Comparison of ENCODE assay signal across 8 cellular contexts in genomic region chr2:117835990-117836760, GRCh38. TPM values are rescaled to one million over a fixed set of nuclear protein-coding genes. Genes with fewer than 3 reads are reported as not detected.
A peak's percentile ranks its signal among the peaks of the same experiment; 100 is the strongest.
DNase-seq lines count a peak whose midpoint lies in the region; TF ChIP-seq lines count a peak whose summit lies in the region.

No MANE protein-coding gene starts in this region.

- DNase-seq in GM23248 = peak; percentile 96
- DNase-seq in MG63 = peak; percentile 87
- peak; percentile 35 to 36 for DNase-seq in activated CD4-positive, alpha-beta T cell treated with anti-CD3 and anti-CD28 coated beads for 4 hours
- DNase-seq in cortex of kidney (lab: John Stamatoyannopoulos, UW) = peak; percentile 8
- DNase-seq in left kidney (ENCODE audit: low read depth, low spot score) = peak; percentile 92
- peak; percentile 59 for DNase-seq in stimulated activated CD4-positive, alpha-beta T cell treated with anti-CD3 and anti-CD28 coated beads, Interleukin-1b, Interleukin-23, amount 100 ng/mL, for 48 hours
- DNase-seq in GM19240 (ENCODE audit: insufficient read length, low spot score) = no peak

- H3K27ac ChIP-seq in DOHH2 (ENCODE audit: low read depth, low read length) = no peak overlapping the region
- H3K27ac ChIP-seq in GM23248 = no peak overlapping the region

- H3K4me3 ChIP-seq in DOHH2 (ENCODE audit: low read length) (no peak overlapping the region), GM23248 (peak overlapping the region; percentile 67), MG63 (no peak overlapping the region)

- H3K27me3 ChIP-seq in DOHH2 (ENCODE audit: control insufficient read depth, low read length) (no peaks in the 10 kb centered on the region), GM23248 (replicated peaks; ENCODE audit: insufficient read depth) (no peaks in the 10 kb centered on the region), MG63 (no peaks in the 10 kb centered on the region)

- H3K9me3 ChIP-seq in DOHH2 (ENCODE audit: control insufficient read depth, insufficient read depth, low read length) (no peaks in the 10 kb centered on the region), GM23248 (ENCODE audit: low read depth) (no peaks in the 10 kb centered on the region), MG63 (no peaks in the 10 kb centered on the region)

- peak overlapping the region; percentile 64 for H2AFZ ChIP-seq in GM23248

- H3K4me1 ChIP-seq in DOHH2 (ENCODE audit: control insufficient read depth, low read length) (no peaks in the 10 kb centered on the region), GM23248 (ENCODE audit: insufficient read depth) (no peaks in the 10 kb centered on the region)

- H3K4me2 ChIP-seq in DOHH2 (ENCODE audit: low read length) (no peak overlapping the region), GM23248 (ENCODE audit: unreplicated experiment) (peak overlapping the region; percentile 38)

- H3K9me2 ChIP-seq in DOHH2 (replicated peaks; ENCODE audit: control insufficient read depth, low read length) (no peaks in the 10 kb centered on the region), GM23248 (ENCODE audit: insufficient read depth) (no peaks in the 10 kb centered on the region)

- H3K9ac ChIP-seq in GM23248 = peak overlapping the region; percentile 36

- H4K20me1 ChIP-seq in DOHH2 (ENCODE audit: control insufficient read depth, insufficient read depth, low read depth, low read length) (no peaks in the 10 kb centered on the region), GM23248 (ENCODE audit: insufficient read depth) (no peaks in the 10 kb centered on the region)

- H3F3A ChIP-seq in DOHH2 (ENCODE audit: control insufficient read depth, insufficient read depth) = 0 out of 2 replicates have a peak, but pooled peaks cover 3% of the 10 kb centered on the region
- H3F3A ChIP-seq in GM23248 (ENCODE audit: insufficient read depth) = 0 out of 2 replicates have a peak, but pooled peaks cover 4% of the 10 kb centered on the region

- 2 to 3% methylated on average over 45 to 47 of the region's 53 CpGs for WGBS in GM23248 (ENCODE audit: low coverage in 1 of 2, low lambda C conversion rate in 2 of 2, missing lambda C conversion rate in 2 of 2), 2 experiments

- H3K79me2 ChIP-seq in DOHH2 (ENCODE audit: control insufficient read depth, low read length) = no peaks in the 10 kb centered on the region
- no peaks in the 10 kb centered on the region for H3K79me2 ChIP-seq in GM23248 (ENCODE audit: insufficient read depth)

- in situ Hi-C loops in GM23248 (cut with MboI) = loop anchor here (10.0 kb wide), 1 partner anchor 169 kb away; no protein-coding TSS in a partner anchor

- H3K36me3 ChIP-seq in DOHH2 (ENCODE audit: control insufficient read depth, low read length) = peaks cover 25% of the 10 kb centered on the region
- no peaks in the 10 kb centered on the region for H3K36me3 ChIP-seq in GM23248 (ENCODE audit: low read depth)
- H3K36me3 ChIP-seq in MG63 = peaks cover 19% of the 10 kb centered on the region

- TF ChIP-seq CTCF in DOHH2 (IDR thresholded peaks at IDR 0.05; ENCODE audit: low read depth, low read length, poor library complexity, severe bottlenecking) = peak; percentile 50

RNA-seq across cellular contexts. Expression of gene DDX18, which starts 21.7 kb away (rescaled TPM):
- 44.5 and 46.3 TPM in 2 replicates for total RNA-seq in GM23248 (2014; rRNA removed; shearing (Covaris generic))
- 33.1 and 35.8 TPM in 2 replicates for polyA plus RNA-seq in GM23248 (2016; fragmentation: Nextera tagmentation; extraction: Ambion mirVana)
- 40.2 and 46.7 TPM in 2 replicates for total RNA-seq in MG63 (2014; rRNA removed; shearing (Covaris generic); ENCODE audit: low replicate concordance)
